12 cellular contexts compared by ENCODE assay signal in the genomic region with DNA sequence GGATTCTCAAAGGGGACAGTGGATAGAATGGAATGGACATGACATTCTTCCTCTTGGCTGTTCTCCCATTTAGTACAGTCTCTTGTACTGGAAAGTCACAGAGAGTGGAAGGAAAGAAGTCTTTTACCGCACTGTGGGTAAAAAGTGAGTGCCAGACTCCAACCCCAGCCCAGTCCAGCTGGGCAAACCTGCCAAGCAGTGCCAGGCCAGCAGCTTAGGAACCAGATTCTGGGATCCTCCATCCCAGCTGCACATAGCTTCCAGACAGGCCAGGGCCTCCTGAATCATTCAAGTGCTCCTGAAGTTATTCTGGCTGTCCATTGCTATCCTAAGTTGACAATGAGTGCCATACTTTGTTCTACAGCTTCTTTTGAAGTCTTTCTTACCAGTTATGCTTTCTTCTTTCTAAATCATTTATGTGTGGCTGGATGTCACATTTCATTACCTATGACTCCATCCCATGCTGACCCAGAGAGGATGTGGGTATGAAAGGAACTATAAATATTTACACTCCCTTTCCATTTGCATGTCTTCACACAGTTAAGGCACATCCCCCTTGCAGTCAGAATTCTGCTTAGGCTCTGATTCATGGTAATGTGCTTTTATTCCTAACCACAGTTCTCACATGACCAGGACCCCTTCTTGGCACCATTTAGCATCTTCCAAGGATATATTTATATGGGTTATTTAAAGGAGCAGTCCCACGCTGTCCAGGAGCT.
A peak's percentile ranks its signal among the peaks of the same experiment; 100 is the strongest.
DNase-seq lines count a peak whose midpoint lies in the region; ATAC-seq and TF ChIP-seq lines count a peak whose summit lies in the region.
"Had no signal": no experiment of that assay in that cellular context is flagged by ENCODE, and none has a peak within 500 bp of the region (broad histone marks: within the 10 kb centered on the region; RNA-seq: fewer than 3 reads in every experiment).

No MANE protein-coding gene starts in this region.

- H3K9me3 Mint-ChIP-seq in progenitor cell of endocrine pancreas (ENCODE audit: low read depth) (no peaks in the 10 kb centered on the region), Caco-2 (ENCODE audit: unreplicated experiment) (no peaks in the 10 kb centered on the region)

- DNase-seq in ELR (ENCODE audit: low read depth) (peak; percentile 97), MV-4-11 (lab: John Stamatoyannopoulos, UW) (peak; percentile 46), choroid plexus epithelial cell (ENCODE audit: low read depth) (peak; percentile 86), progenitor cell of endocrine pancreas (ENCODE audit: low spot score, unreplicated experiment) (no peak), Caco-2 (no peak), NCI-H1930 (lab: John Stamatoyannopoulos, UW) (no peak), aorta (no peak)
- no peak for DNase-seq in stimulated activated CD4-positive, alpha-beta T cell treated with anti-CD3 and anti-CD28 coated beads, Interleukin-1b, Interleukin-23, amount 100 ng/mL, for 48 hours
- DNase-seq: activated CD8-positive, alpha-beta memory T cell treated with anti-CD3 and anti-CD28 coated beads, Interleukin-2, amount 50 U/mL, for 4 hours; effector CD8-positive, alpha-beta T cell; NCI-H345 had no signal

- no peak overlapping the region for H3K4me3 Mint-ChIP-seq in progenitor cell of endocrine pancreas (ENCODE audit: low read depth)
- H3K4me3 Mint-ChIP-seq in Caco-2 (ENCODE audit: unreplicated experiment), result no peak overlapping the region

- intact Hi-C loops in Caco-2 (cut with micrococcal nuclease; ENCODE audit: unreplicated experiment), result no loop called here
- intact Hi-C loops in aorta (cut with DNase I), result no loop called here

- H3K4me1 ChIP-seq in Caco-2 (no peaks in the 10 kb centered on the region), aorta (ENCODE audit: control insufficient read depth in 1 of 2, insufficient read depth in 2 of 2, low read length in 2 of 2) (no peaks in the 10 kb centered on the region)

- H3K9me3 ChIP-seq in Caco-2, result no peaks in the 10 kb centered on the region
- no peaks in the 10 kb centered on the region for H3K9me3 ChIP-seq in aorta (ENCODE audit: control insufficient read depth, low read length)
- H3K9me3 ChIP-seq: neutrophil had no signal

- ATAC-seq in aorta (ENCODE audit: low FRiP score), result no peak

- no peaks in the 10 kb centered on the region for H3K27me3 Mint-ChIP-seq in progenitor cell of endocrine pancreas
- peaks cover 2% of the 10 kb centered on the region for H3K27me3 Mint-ChIP-seq in Caco-2 (ENCODE audit: insufficient read depth, unreplicated experiment)

- H3K36me3 Mint-ChIP-seq in progenitor cell of endocrine pancreas (ENCODE audit: insufficient read depth) (no peaks in the 10 kb centered on the region), Caco-2 (ENCODE audit: insufficient read depth, unreplicated experiment) (no peaks in the 10 kb centered on the region)

- H3K4me3 ChIP-seq in choroid plexus epithelial cell (ENCODE audit: low read depth, low read length) (no peak overlapping the region), Caco-2 (ENCODE audit: low read depth, low read length) (no peak overlapping the region), aorta (ENCODE audit: low read length in 2 of 2) (no peak overlapping the region)

- TF ChIP-seq CTCF in choroid plexus epithelial cell (conservative IDR thresholded peaks at IDR 0.05; ENCODE audit: low read depth, low read length), result no peak
- TF ChIP-seq CTCF in progenitor cell of endocrine pancreas (IDR thresholded peaks at IDR 0.05; ENCODE audit: unreplicated experiment), result no peak
- no peak for TF ChIP-seq CTCF in Caco-2 (IDR thresholded peaks at IDR 0.05; ENCODE audit: insufficient read depth in 1 of 2, low read depth in 1 of 2, low read length in 1 of 2, severe bottlenecking in 1 of 2, unreplicated experiment in 1 of 2)

- H3K4me1 Mint-ChIP-seq in progenitor cell of endocrine pancreas (ENCODE audit: low read depth), result no peaks in the 10 kb centered on the region
- H3K4me1 Mint-ChIP-seq in Caco-2 (ENCODE audit: low read depth, unreplicated experiment), result no peaks in the 10 kb centered on the region

- WGBS in aorta, 2 donors, result 76 to 80% methylated on average over 2 of the region's 2 CpGs

- H3K27me3 ChIP-seq in Caco-2 (replicated peaks; ENCODE audit: control insufficient read depth, insufficient read depth, low read length) (no peaks in the 10 kb centered on the region), aorta (ENCODE audit: control insufficient read depth in 1 of 2, insufficient read depth in 2 of 2, low read length in 1 of 2) (no peaks in the 10 kb centered on the region)
- H3K27me3 ChIP-seq: neutrophil had no signal

- H3K27ac Mint-ChIP-seq in progenitor cell of endocrine pancreas (peak overlapping the region; percentile 18), Caco-2 (ENCODE audit: unreplicated experiment) (no peak overlapping the region)

- POLR2A ChIA-PET in Caco-2 (lab: Charles Lee), result no interaction called here

- no peak overlapping the region for H3K27ac ChIP-seq in aorta (ENCODE audit: low read depth in 1 of 2, low read length in 2 of 2)
- H3K27ac ChIP-seq: neutrophil had no signal

- CTCF ChIA-PET in Caco-2 (lab: Charles Lee), result no interaction called here

- no TSS peak for BruUV-seq in Caco-2 (replicated peaks; lab: Mats Ljungman, UMichigan)

- H3K36me3 ChIP-seq in Caco-2 (ENCODE audit: control insufficient read depth, insufficient read depth, low read length) (no peaks in the 10 kb centered on the region), aorta (ENCODE audit: control insufficient read depth in 1 of 2, insufficient read depth in 2 of 2, low read length in 1 of 2) (no peaks in the 10 kb centered on the region)
- H3K36me3 ChIP-seq: neutrophil had no signal

Comparison
In these comparisons a context has a peak if more than half of its experiments do, and no peak if none do; other contexts are left out.
1. DNase-seq: peak in ELR (single experiment), MV-4-11 (single experiment) and choroid plexus epithelial cell (single experiment); none in progenitor cell of endocrine pancreas (single experiment), Caco-2 (0 of 2), NCI-H1930 (0 of 2), stimulated activated CD4-positive, alpha-beta T cell treated with anti-CD3 and anti-CD28 coated beads, Interleukin-1b, Interleukin-23, amount 100 ng/mL, for 48 hours (single experiment) and aorta (0 of 2).